Comparison of ENCODE assay signal across 8 cellular contexts in the genomic region with DNA sequence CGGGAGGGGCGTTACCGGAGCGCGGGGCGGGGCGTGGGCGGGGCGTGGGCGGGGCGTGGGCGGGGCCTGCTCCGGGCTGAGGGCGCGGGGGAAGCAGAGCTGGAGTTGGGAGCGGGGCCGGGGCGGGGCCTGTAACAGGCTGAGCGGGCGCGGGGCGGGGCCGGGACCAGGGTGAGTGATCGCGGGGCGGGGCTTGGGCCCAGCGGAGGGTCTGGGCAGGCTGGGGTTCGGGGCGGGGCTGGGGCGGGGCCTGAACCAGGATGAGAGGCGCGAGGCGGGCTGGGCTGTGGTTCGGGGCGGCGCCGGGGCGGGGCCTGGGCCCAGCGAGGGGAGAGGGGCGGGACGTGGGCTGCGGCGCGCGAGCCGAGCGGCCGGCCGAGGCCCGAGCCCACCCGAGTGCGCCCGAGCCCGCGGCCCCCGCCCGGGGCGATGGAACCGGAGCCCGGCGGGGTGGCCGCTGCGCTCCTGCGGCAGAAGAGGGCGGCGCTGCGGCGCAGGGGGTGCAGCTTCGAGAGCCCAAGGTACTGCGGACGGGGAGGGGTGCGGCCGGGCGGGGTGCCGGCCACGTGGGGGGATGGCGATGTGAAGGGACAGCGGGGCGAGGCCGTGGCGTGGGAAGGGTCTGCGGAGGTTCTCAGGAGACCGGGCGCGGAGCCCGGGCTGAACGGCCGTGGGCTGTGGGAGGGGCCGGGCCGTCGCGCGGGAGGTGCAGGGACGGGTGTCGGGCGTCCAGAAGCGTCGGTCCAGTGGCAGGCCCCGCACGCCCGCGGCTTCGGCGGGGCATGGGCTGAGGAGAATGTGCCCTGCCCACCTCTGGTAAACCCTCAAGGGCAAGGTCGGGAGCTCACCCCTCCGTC.
A peak's percentile ranks its signal among the peaks of the same experiment; 100 is the strongest.
DNase-seq lines count a peak whose midpoint lies in the region; ATAC-seq lines count a peak whose summit lies in the region.

No MANE protein-coding gene starts in this region.

- H3K36me3 ChIP-seq in effector memory CD4-positive, alpha-beta T cell (ENCODE audit: control insufficient read depth, insufficient read depth, low read length) = no peaks in the 10 kb centered on the region

- peak overlapping the region; percentile 96 for H3K4me3 Mint-ChIP-seq in memory B cell

- DNase-seq in AG08396 (ENCODE audit: low spot score) (peak; percentile 100), NCI-H82 (lab: John Stamatoyannopoulos, UW) (peak; percentile 96), memory B cell (ENCODE audit: low spot score in 2 of 2) (peak; percentile 76 to 85)
- peak; percentile 84 to 90 for DNase-seq in activated CD8-positive, alpha-beta memory T cell treated with anti-CD3 and anti-CD28 coated beads for 4 hours (ENCODE audit: low read depth in 2 of 2)
- DNase-seq in effector memory CD4-positive, alpha-beta T cell = peak; percentile 86 to 93 (median 89)
- DNase-seq in stimulated activated CD4-positive, alpha-beta T cell treated with anti-CD3 and anti-CD28 coated beads, TNF-alpha, amount 100 ng/mL, for 4 hours (ENCODE audit: low read depth in 3 of 3) = peak; percentile 91 to 93 (median 91)

- H3K27me3 ChIP-seq in effector memory CD4-positive, alpha-beta T cell (replicated peaks; ENCODE audit: control insufficient read depth, insufficient read depth, low read length, poor library complexity, severe bottlenecking) = no peaks in the 10 kb centered on the region

- H3K4me1 Mint-ChIP-seq in memory B cell = peaks cover 34% of the 10 kb centered on the region

- H3K27ac ChIP-seq in effector memory CD4-positive, alpha-beta T cell (ENCODE audit: insufficient read depth, low read length, poor library complexity, severe bottlenecking) = no peak overlapping the region

- H3K4me3 ChIP-seq in effector memory CD4-positive, alpha-beta T cell (ENCODE audit: insufficient read depth, low read depth, low read length, poor library complexity, severe bottlenecking) = peak overlapping the region; percentile 70

- peak; percentile 46 for ATAC-seq in GM19328 (IDR thresholded peaks at IDR 0.05; ENCODE audit: unreplicated experiment)
- ATAC-seq in HG03520 (IDR thresholded peaks at IDR 0.05; ENCODE audit: unreplicated experiment) = peak; percentile 35
- ATAC-seq in memory B cell (ENCODE audit: low read depth) = peak; percentile 71

- no peaks in the 10 kb centered on the region for H3K9me3 ChIP-seq in effector memory CD4-positive, alpha-beta T cell (ENCODE audit: control insufficient read depth, low read length)

- H3K9me3 Mint-ChIP-seq in memory B cell = no peaks in the 10 kb centered on the region

- peak overlapping the region; percentile 94 for H3K27ac Mint-ChIP-seq in memory B cell

- H3K27me3 Mint-ChIP-seq in memory B cell = no peaks in the 10 kb centered on the region

- H3K4me1 ChIP-seq in effector memory CD4-positive, alpha-beta T cell (ENCODE audit: control insufficient read depth, insufficient read depth, low read length, poor library complexity, severe bottlenecking) = peaks cover 17% of the 10 kb centered on the region

- no peaks in the 10 kb centered on the region for H3K36me3 Mint-ChIP-seq in memory B cell
